ENCODE assay signal across 10 cellular contexts in genomic region chr21:15617968-15618367, GRCh38.
DNase-seq lines count a peak whose midpoint lies in the region; TF ChIP-seq lines count a peak whose summit lies in the region.
"Had no signal": no experiment of that assay in that cellular context is flagged by ENCODE, and none has a peak within 500 bp of the region (broad histone marks: within the 10 kb centered on the region; RNA-seq: fewer than 3 reads in every experiment).

No MANE protein-coding gene starts in this region.

- in situ Hi-C loops in SK-MEL-5 (cut with HindIII; ENCODE audit: low pct_unique_long_range_greater_than_20kb, low sequenced_read_pairs), result no loop called here
- in situ Hi-C loops in KBM-7 (cut with MboI; ENCODE audit: low pct_unique_long_range_greater_than_20kb, low sequenced_read_pairs), result no loop called here
- in situ Hi-C loops in GM13976 (cut with MboI; ENCODE audit: low sequenced_read_pairs, unreplicated experiment), result no loop called here

- peak; percentile 47 for DNase-seq in HCEC 1CT
- peak; percentile 50 for DNase-seq in SK-MEL-5 (ENCODE audit: low read depth, low spot score)
- peak; percentile 67 for DNase-seq in fibroblast of mammary gland (ENCODE audit: low read depth)
- peak; percentile 61 for DNase-seq in renal cortical epithelial cell (ENCODE audit: low read depth)
- DNase-seq in KBM-7, result no peak
- DNase-seq in GM13976 (ENCODE audit: low spot score), result no peak
- no peak for DNase-seq in NCI-H526 (lab: John Stamatoyannopoulos, UW)
- DNase-seq in DMS 273 treated with DMSO at 0.1 percent for 48 hours (lab: John Stamatoyannopoulos, UW), result no peak
- DNase-seq: heart left ventricle, NCI-H748 treated with DMSO at 0.1 percent for 48 hours had no signal

- TF ChIP-seq CTCF in fibroblast of mammary gland (conservative IDR thresholded peaks at IDR 0.05; ENCODE audit: control insufficient read depth, insufficient read depth, low read depth, low read length) (no peak), GM13976 (IDR thresholded peaks at IDR 0.05; ENCODE audit: borderline replicate concordance, control extremely low read depth, extremely low read depth, insufficient read depth, missing control alignments) (no peak)

- no peak overlapping the region for H3K4me3 ChIP-seq in fibroblast of mammary gland (ENCODE audit: control insufficient read depth, low read depth, low read length)
- H3K4me3 ChIP-seq: heart left ventricle had no signal

Comparison
In these comparisons a context has a peak if more than half of its experiments do, and no peak if none do; other contexts are left out.
1. DNase-seq: peak in HCEC 1CT (single experiment), SK-MEL-5 (single experiment), fibroblast of mammary gland (single experiment) and renal cortical epithelial cell (single experiment); none in KBM-7 (single experiment), GM13976 (single experiment), NCI-H526 (0 of 2) and DMS 273 treated with DMSO at 0.1 percent for 48 hours (single experiment).